In the genomic region with DNA sequence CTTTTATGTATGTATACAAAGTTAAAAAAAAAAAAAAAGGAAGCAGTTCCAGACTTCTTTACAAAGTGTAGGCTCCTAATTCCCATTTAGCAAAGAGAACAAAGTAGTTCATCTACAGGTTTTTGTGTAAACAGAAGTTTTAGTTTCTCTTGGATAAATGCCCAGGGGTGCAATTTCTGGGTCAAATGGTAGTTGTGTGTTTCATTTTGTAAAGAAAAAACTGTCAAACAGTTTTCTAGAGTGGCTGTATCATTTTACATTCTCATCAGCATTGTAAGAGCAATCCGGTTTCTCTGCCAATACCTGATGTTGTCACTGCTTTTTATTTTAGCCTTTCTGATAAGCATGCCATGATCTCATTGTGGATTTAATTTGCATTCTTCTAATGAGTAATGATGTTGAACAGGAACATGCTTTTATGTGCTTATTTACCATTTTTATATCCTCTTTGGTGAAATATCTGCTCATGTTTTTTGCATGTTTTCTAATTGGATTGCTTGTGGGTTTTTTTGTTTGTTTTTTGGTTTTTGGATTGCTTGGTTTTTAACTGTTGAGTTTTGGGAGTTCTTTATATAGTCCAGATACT, we compare ENCODE assay signal across 9 cellular contexts. TPM values are rescaled to one million over a fixed set of nuclear protein-coding genes. Genes with fewer than 3 reads are reported as not detected.
DNase-seq lines count a peak whose midpoint lies in the region; ATAC-seq and TF ChIP-seq lines count a peak whose summit lies in the region.
"Had no signal": no experiment of that assay in that cellular context is flagged by ENCODE, and none has a peak within 500 bp of the region (broad histone marks: within the 10 kb centered on the region; RNA-seq: fewer than 3 reads in every experiment).

No MANE protein-coding gene starts in this region.

- peak overlapping the region; percentile 0 for H3K4me2 ChIP-seq in skeletal muscle satellite cell (ENCODE audit: low read length)

- CTCF ChIA-PET in activated CD4-positive, alpha-beta T cell treated with anti-CD3 and anti-CD28 coated beads, Interleukin-2, amount 10 ng/mL, durations not matched to agents 7 days and 5 days (lab: Charles Lee): no interaction called here

- POLR2A ChIA-PET in activated CD4-positive, alpha-beta T cell treated with anti-CD3 and anti-CD28 coated beads, Interleukin-2, amount 10 ng/mL, durations not matched to agents 7 days and 5 days (lab: Charles Lee): no interaction called here

- in situ Hi-C loops in HAP-1 (cut with MboI; ENCODE audit: low sequenced_read_pairs): no loop called here

- peaks cover 17% of the 10 kb centered on the region for H3K36me3 Mint-ChIP-seq in activated CD4-positive, alpha-beta T cell treated with anti-CD3 and anti-CD28 coated beads, Interleukin-2, amount 10 ng/mL, durations not matched to agents 7 days and 5 days (ENCODE audit: low read depth)

- peaks cover 0 to 26% of the 10 kb centered on the region in 2 donors for H3K4me1 ChIP-seq in right atrium auricular region
- peaks cover 16% of the 10 kb centered on the region for H3K4me1 ChIP-seq in skeletal muscle satellite cell (ENCODE audit: control insufficient read depth, insufficient read depth, low read length)
- H3K4me1 ChIP-seq in HAP-1: no peaks in the 10 kb centered on the region

- H3K36me3 ChIP-seq in right atrium auricular region (no peaks in the 10 kb centered on the region), skeletal muscle satellite cell (ENCODE audit: insufficient read depth, low read length) (no peaks in the 10 kb centered on the region), HAP-1 (replicated peaks) (no peaks in the 10 kb centered on the region)

- no peaks in the 10 kb centered on the region for H3K27me3 Mint-ChIP-seq in activated CD4-positive, alpha-beta T cell treated with anti-CD3 and anti-CD28 coated beads, Interleukin-2, amount 10 ng/mL, durations not matched to agents 7 days and 5 days

- intact Hi-C loops in Right ventricle myocardium superior (cut with DNase I): no loop called here
- intact Hi-C loops in dorsolateral prefrontal cortex (cut with DNase I): no loop called here

- peaks cover 4% of the 10 kb centered on the region for H3K9me3 Mint-ChIP-seq in activated CD4-positive, alpha-beta T cell treated with anti-CD3 and anti-CD28 coated beads, Interleukin-2, amount 10 ng/mL, durations not matched to agents 7 days and 5 days

- H3K27ac ChIP-seq in right atrium auricular region: peak overlapping the region in 1 of 2 donors; percentile 48
- H3K27ac ChIP-seq in dorsolateral prefrontal cortex: peak overlapping the region in 36 of 59 donors; percentile 1 to 69 (median 34)

- no peaks in the 10 kb centered on the region for H3K27me3 ChIP-seq in right atrium auricular region
- H3K27me3 ChIP-seq in dorsolateral prefrontal cortex: no peaks in the 10 kb centered on the region
- no peaks in the 10 kb centered on the region for H3K27me3 ChIP-seq in skeletal muscle satellite cell (ENCODE audit: control insufficient read depth, insufficient read depth, low read length)
- no peaks in the 10 kb centered on the region for H3K27me3 ChIP-seq in HAP-1 (ENCODE audit: low read depth)

- H3K9ac ChIP-seq in skeletal muscle satellite cell (ENCODE audit: low read depth, low read length): no peak overlapping the region

- H3K9me3 ChIP-seq in right atrium auricular region (no peaks in the 10 kb centered on the region), skeletal muscle satellite cell (replicated peaks; ENCODE audit: low read length) (no peaks in the 10 kb centered on the region), HAP-1 (no peaks in the 10 kb centered on the region)

- peak; percentile 60 for ATAC-seq in Right ventricle myocardium superior (ENCODE audit: poor library complexity)

- TF ChIP-seq CTCF in right atrium auricular region (IDR thresholded peaks at IDR 0.05) (no peak), dorsolateral prefrontal cortex (IDR thresholded peaks at IDR 0.05 in 54 of 56, conservative IDR thresholded peaks at IDR 0.05 in 2 of 56; ENCODE audit: low read depth in 1 of 56, partially characterized antibody in 56 of 56) (no peak)

- DNase-seq in Right ventricle myocardium superior (no peak), right atrium auricular region (ENCODE audit: low spot score) (no peak), NCI-H2029 treated with DMSO at 0.1 percent for 48 hours (lab: John Stamatoyannopoulos, UW) (peak; percentile 80), dorsolateral prefrontal cortex (no peak), AG08396 (ENCODE audit: low spot score) (no peak), HAP-1 (ENCODE audit: low spot score in 2 of 2) (no peak)
- DNase-seq in activated CD4-positive, alpha-beta T cell treated with anti-CD3 and anti-CD28 coated beads, Interleukin-2, amount 10 ng/mL, durations not matched to agents 7 days and 5 days: no peak

- peaks cover 9% of the 10 kb centered on the region for H3K4me1 Mint-ChIP-seq in activated CD4-positive, alpha-beta T cell treated with anti-CD3 and anti-CD28 coated beads, Interleukin-2, amount 10 ng/mL, durations not matched to agents 7 days and 5 days

- H3K4me3 ChIP-seq in right atrium auricular region: no peak overlapping the region
- no peak overlapping the region for H3K4me3 ChIP-seq in dorsolateral prefrontal cortex
- H3K4me3 ChIP-seq in skeletal muscle satellite cell (ENCODE audit: low read length): no peak overlapping the region
- H3K4me3 ChIP-seq in HAP-1: no peak overlapping the region

- H3K4me3 Mint-ChIP-seq in activated CD4-positive, alpha-beta T cell treated with anti-CD3 and anti-CD28 coated beads, Interleukin-2, amount 10 ng/mL, durations not matched to agents 7 days and 5 days: no peak overlapping the region
- H3K4me3 Mint-ChIP-seq: T-helper 1 cell treated with Interleukin-12 subunit alpha and Interleukin-12 subunit beta and Interleukin-4 antibody, amounts not matched to agents 30 μg/mL and 1 μg/mL, for 36 hours had no signal

- no peak overlapping the region for H3K27ac Mint-ChIP-seq in activated CD4-positive, alpha-beta T cell treated with anti-CD3 and anti-CD28 coated beads, Interleukin-2, amount 10 ng/mL, durations not matched to agents 7 days and 5 days
- H3K27ac Mint-ChIP-seq: T-helper 1 cell treated with Interleukin-12 subunit alpha and Interleukin-12 subunit beta and Interleukin-4 antibody, amounts not matched to agents 30 μg/mL and 1 μg/mL, for 36 hours had no signal

RNA-seq across cellular contexts. Expression of a gene that starts 16.6 kb away (rescaled TPM):
- total RNA-seq in Right ventricle myocardium superior (52.3 TPM), right atrium auricular region (10 to 100 TPM; 44.3 to 61.4 TPM), dorsolateral prefrontal cortex (10 to 100 TPM; 25.8 to 76.6 (median 43.2) TPM)
- total RNA-seq in skeletal muscle satellite cell (2012; rRNA removed): 45.2 and 58.8 TPM in 2 replicates
- total RNA-seq in activated CD4-positive, alpha-beta T cell treated with anti-CD3 and anti-CD28 coated beads, Interleukin-2, amount 10 ng/mL, durations not matched to agents 7 days and 5 days: 10 to 100 TPM; 46.7 to 50.2 TPM
